In the genomic region with DNA sequence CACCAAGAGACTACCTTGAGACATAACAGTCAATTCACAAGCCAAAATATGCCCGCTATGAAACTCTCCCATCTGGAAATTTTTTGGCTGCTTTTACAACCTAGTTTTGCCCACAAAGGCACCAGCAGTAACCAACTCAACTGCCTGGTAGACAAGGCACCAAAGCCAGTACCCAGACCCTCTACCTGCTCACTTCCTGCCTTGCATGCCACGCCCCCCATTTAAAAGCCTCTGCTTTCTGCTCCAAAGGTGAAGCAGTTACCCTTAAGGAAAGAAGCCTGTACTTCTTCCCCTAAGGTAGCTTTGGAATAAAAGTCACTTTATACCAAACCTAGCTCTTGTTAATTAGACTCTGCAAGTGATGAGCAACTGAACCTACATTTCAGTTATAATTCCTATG, we compare ENCODE assay signal across 37 cellular contexts. TPM values are rescaled to one million over a fixed set of nuclear protein-coding genes. Genes with fewer than 3 reads are reported as not detected.
"Had no signal": no experiment of that assay in that cellular context is flagged by ENCODE, and none has a peak within 500 bp of the region (broad histone marks: within the 10 kb centered on the region; RNA-seq: fewer than 3 reads in every experiment).

No MANE protein-coding gene starts in this region.

- H3K27ac ChIP-seq: brain microvascular endothelial cell, RWPE1, VCaP had no signal

- DNase-seq: activated CD4-positive, alpha-beta memory T cell treated with anti-CD3 and anti-CD28 coated beads, Interleukin-2, amount 10 ng/mL, durations not matched to agents 7 days and 5 days; activated CD4-positive, alpha-beta T cell treated with anti-CD3 and anti-CD28 coated beads for 1 hour; activated CD4-positive, alpha-beta T cell treated with anti-CD3 and anti-CD28 coated beads for 48 hours; activated CD4-positive, CD25-positive, alpha-beta regulatory T cell; activated CD8-positive, alpha-beta memory T cell treated with anti-CD3 and anti-CD28 coated beads for 24 hours; activated CD8-positive, alpha-beta memory T cell treated with anti-CD3 and anti-CD28 coated beads, Interleukin-2, amount 10 ng/mL, durations not matched to agents 7 days and 5 days; activated CD8-positive, alpha-beta memory T cell treated with anti-CD3 and anti-CD28 coated beads, Interleukin-2, amount 50 U/mL, for 48 hours; activated effector memory CD4-positive, alpha-beta T cell treated with Interleukin-2 at 50 U/mL for 16 hours; activated naive CD4-positive, alpha-beta T cell treated with anti-CD3 and anti-CD28 coated beads, Interleukin-2, amount 10 ng/mL, durations not matched to agents 7 days and 5 days; activated T-cell treated with anti-CD3 and anti-CD28 coated beads, Interleukin-2, amount 50 U/mL, for 48 hours; amniotic stem cell; aorta; brain microvascular endothelial cell; central memory CD4-positive, alpha-beta T cell; Karpas-422; KBM-7; NCI-H1048; NCI-H1105 treated with DMSO at 0.1 percent for 48 hours; NCI-H1436; NCI-H1694; NCI-H2029; NCI-H2107; NCI-H2171; NCI-H510A; NCI-H69; PC-3; SIG-M5; T-helper 2 cell; T-helper 9 cell had no signal

- H3K27me3 Mint-ChIP-seq: activated naive CD8-positive, alpha-beta T cell; T-cell had no signal

- H3K36me3 Mint-ChIP-seq: activated naive CD4-positive, alpha-beta T cell treated with anti-CD3 and anti-CD28 coated beads, Interleukin-2, amount 10 ng/mL, durations not matched to agents 7 days and 5 days had no signal

- H3K4me3 Mint-ChIP-seq: activated CD4-positive, alpha-beta memory T cell treated with anti-CD3 and anti-CD28 coated beads, Interleukin-2, amount 10 ng/mL, durations not matched to agents 7 days and 5 days; activated CD8-positive, alpha-beta memory T cell treated with anti-CD3 and anti-CD28 coated beads, Interleukin-2, amount 10 ng/mL, durations not matched to agents 7 days and 5 days; activated naive CD4-positive, alpha-beta T cell treated with anti-CD3 and anti-CD28 coated beads, Interleukin-2, amount 10 ng/mL, durations not matched to agents 7 days and 5 days; activated naive CD8-positive, alpha-beta T cell; T-cell had no signal

- ATAC-seq: activated CD8-positive, alpha-beta memory T cell treated with anti-CD3 and anti-CD28 coated beads, Interleukin-2, amount 10 ng/mL, durations not matched to agents 7 days and 5 days; PC-3; Right ventricle myocardium inferior; SK-N-SH treated with all-trans-retinoic acid at 6 μM for 48 hours had no signal

- H3K27ac Mint-ChIP-seq: activated CD4-positive, alpha-beta memory T cell treated with anti-CD3 and anti-CD28 coated beads, Interleukin-2, amount 10 ng/mL, durations not matched to agents 7 days and 5 days; activated CD8-positive, alpha-beta memory T cell treated with anti-CD3 and anti-CD28 coated beads, Interleukin-2, amount 10 ng/mL, durations not matched to agents 7 days and 5 days; activated naive CD4-positive, alpha-beta T cell treated with anti-CD3 and anti-CD28 coated beads, Interleukin-2, amount 10 ng/mL, durations not matched to agents 7 days and 5 days; activated naive CD8-positive, alpha-beta T cell; T-cell had no signal

- H3K36me3 ChIP-seq: brain microvascular endothelial cell had no signal

- H3K27me3 ChIP-seq: brain microvascular endothelial cell had no signal

RNA-seq across cellular contexts. Expression of gene CCRL2, which starts 28.3 kb away (rescaled TPM):
- total RNA-seq: MCF 10A, SK-MEL-5 had no signal

RNA-seq across cellular contexts. Expression of gene LTF, which starts 29.4 kb away (rescaled TPM):
- total RNA-seq: activated CD4-positive, alpha-beta memory T cell treated with anti-CD3 and anti-CD28 coated beads, Interleukin-2, amount 10 ng/mL, durations not matched to agents 7 days and 5 days; activated CD8-positive, alpha-beta memory T cell treated with anti-CD3 and anti-CD28 coated beads, Interleukin-2, amount 10 ng/mL, durations not matched to agents 7 days and 5 days; MCF 10A; PC-3 had no signal
